Comparison of ENCODE assay signal across 1 cellular context in genomic region chr16:67234180-67234597, GRCh38.
TF ChIP-seq lines count a peak whose summit lies in the region.

No MANE protein-coding gene starts in this region.

TF ChIP-seq in GM12878, 131 proteins besides CTCF, POLR2A, EP300 and RAD21:
- TF ChIP-seq SREBF1 (IDR thresholded peaks at IDR 0.05; ENCODE audit: low read length): no peak
- TF ChIP-seq EGR1 (IDR thresholded peaks at IDR 0.05; ENCODE audit: borderline replicate concordance in 1 of 2, low read depth in 2 of 2, low read length in 2 of 2): no peak
